In genomic region chr4:151801547-151802516, GRCh38 we compare ENCODE assay signal across 9 cellular contexts. TPM values are rescaled to one million over a fixed set of nuclear protein-coding genes. Genes with fewer than 3 reads are reported as not detected.
DNase-seq lines count a peak whose midpoint lies in the region; ATAC-seq, FAIRE-seq and TF ChIP-seq lines count a peak whose summit lies in the region.
"Had no signal": no experiment of that assay in that cellular context is flagged by ENCODE, and none has a peak within 500 bp of the region (broad histone marks: within the 10 kb centered on the region; RNA-seq: fewer than 3 reads in every experiment).

No MANE protein-coding gene starts in this region.

- peak; percentile 70 for FAIRE-seq in kidney (lab: Jason Lieb, UNC)

- H3K4me1 ChIP-seq in kidney (ENCODE audit: control insufficient read depth in 1 of 2, insufficient read depth in 1 of 2, low read depth in 1 of 2, low read length in 2 of 2) (no peaks in the 10 kb centered on the region), vagina (no peaks in the 10 kb centered on the region)

- no peaks in the 10 kb centered on the region for H3K36me3 ChIP-seq in kidney (ENCODE audit: control insufficient read depth in 1 of 2, insufficient read depth in 2 of 2, low read length in 2 of 2)
- no peaks in the 10 kb centered on the region for H3K36me3 ChIP-seq in vagina

- no peaks in the 10 kb centered on the region for H3K4me1 Mint-ChIP-seq in activated naive CD8-positive, alpha-beta T cell treated with anti-CD3 and anti-CD28 coated beads, Interleukin-2, amount 50 U/mL, for 24 hours

- no peaks in the 10 kb centered on the region for H3K36me3 Mint-ChIP-seq in activated naive CD8-positive, alpha-beta T cell treated with anti-CD3 and anti-CD28 coated beads, Interleukin-2, amount 50 U/mL, for 24 hours (ENCODE audit: low read depth)

- no peak for TF ChIP-seq POLR2A in vagina (IDR thresholded peaks at IDR 0.05)

- no peak overlapping the region for H3K4me3 Mint-ChIP-seq in activated naive CD8-positive, alpha-beta T cell treated with anti-CD3 and anti-CD28 coated beads, Interleukin-2, amount 50 U/mL, for 24 hours

- no peaks in the 10 kb centered on the region for H3K27me3 ChIP-seq in vagina

- H3K9ac ChIP-seq in kidney (ENCODE audit: low read length in 2 of 2): no peak overlapping the region

- intact Hi-C loops in kidney (cut with DNase I): no loop called here
- intact Hi-C loops in vagina (cut with DNase I): no loop called here

- peak; percentile 79 for TF ChIP-seq CTCF in kidney (IDR thresholded peaks at IDR 0.05; ENCODE audit: borderline replicate concordance, extremely low read depth, insufficient read depth)
- TF ChIP-seq CTCF in vagina (IDR thresholded peaks at IDR 0.05): peak in 1 of 3 experiments; percentile 36

- peak; percentile 43 for ATAC-seq in HG03159 (IDR thresholded peaks at IDR 0.05; ENCODE audit: unreplicated experiment)
- ATAC-seq in activated naive CD8-positive, alpha-beta T cell treated with anti-CD3 and anti-CD28 coated beads, Interleukin-2, amount 50 U/mL, for 24 hours: peak; percentile 65

- peaks cover 3% of the 10 kb centered on the region for H3K27me3 Mint-ChIP-seq in activated naive CD8-positive, alpha-beta T cell treated with anti-CD3 and anti-CD28 coated beads, Interleukin-2, amount 50 U/mL, for 24 hours

- no peaks in the 10 kb centered on the region for H3K9me3 Mint-ChIP-seq in activated naive CD8-positive, alpha-beta T cell treated with anti-CD3 and anti-CD28 coated beads, Interleukin-2, amount 50 U/mL, for 24 hours

- DNase-seq in GM03348 (ENCODE audit: low spot score) (peak; percentile 23), T follicular helper cell (ENCODE audit: low read depth) (peak; percentile 38), kidney (no peak), NCI-H2081 treated with DMSO at 0.1 percent for 48 hours (lab: John Stamatoyannopoulos, UW) (no peak), vagina (ENCODE audit: extremely low spot score in 2 of 2) (no peak)
- peak; percentile 73 for DNase-seq in activated naive CD8-positive, alpha-beta T cell treated with anti-CD3 and anti-CD28 coated beads, Interleukin-2, amount 50 U/mL, for 24 hours
- DNase-seq in stimulated activated CD8-positive, alpha-beta memory T cell treated with anti-CD3 and anti-CD28 coated beads, Interleukin-12 subunit alpha, Interleukin-12 subunit beta, amount 100 ng/mL, for 4 hours (ENCODE audit: low read depth): peak; percentile 6

- H3K4me3 ChIP-seq in kidney (ENCODE audit: low read length in 2 of 2): no peak overlapping the region
- no peak overlapping the region for H3K4me3 ChIP-seq in vagina

- no peak overlapping the region for H3K27ac ChIP-seq in kidney (ENCODE audit: low read depth in 2 of 2, low read length in 2 of 2)
- no peak overlapping the region for H3K27ac ChIP-seq in vagina
- H3K27ac ChIP-seq: epithelial cell of prostate had no signal

- no peak overlapping the region for H3K27ac Mint-ChIP-seq in activated naive CD8-positive, alpha-beta T cell treated with anti-CD3 and anti-CD28 coated beads, Interleukin-2, amount 50 U/mL, for 24 hours

- H3K9me3 ChIP-seq in kidney (ENCODE audit: control insufficient read depth in 1 of 2, low read length in 2 of 2) (no peaks in the 10 kb centered on the region), vagina (no peaks in the 10 kb centered on the region)

RNA-seq across cellular contexts. Expression of gene GATB, which starts 41.0 kb away (rescaled TPM):
- total RNA-seq in kidney: 17.0 TPM
- 50.9 TPM for polyA plus RNA-seq in kidney (ENCODE audit: insufficient read depth, low read depth, low replicate concordance)
- 17.7 TPM for total RNA-seq in vagina

Comparison
In these comparisons a context has a peak if more than half of its experiments do, and no peak if none do; other contexts are left out.
1. DNase-seq: peak in GM03348 (single experiment), T follicular helper cell (single experiment), activated naive CD8-positive, alpha-beta T cell treated with anti-CD3 and anti-CD28 coated beads, Interleukin-2, amount 50 U/mL, for 24 hours (single experiment) and stimulated activated CD8-positive, alpha-beta memory T cell treated with anti-CD3 and anti-CD28 coated beads, Interleukin-12 subunit alpha, Interleukin-12 subunit beta, amount 100 ng/mL, for 4 hours (single experiment); none in kidney (single experiment), NCI-H2081 treated with DMSO at 0.1 percent for 48 hours (single experiment) and vagina (0 of 2).